Comparison of ENCODE assay signal across 12 cellular contexts in genomic region chr3:149534671-149535394, GRCh38.
A peak's percentile ranks its signal among the peaks of the same experiment; 100 is the strongest.
DNase-seq lines count a peak whose midpoint lies in the region; ATAC-seq and TF ChIP-seq lines count a peak whose summit lies in the region.
"Had no signal": no experiment of that assay in that cellular context is flagged by ENCODE, and none has a peak within 500 bp of the region (broad histone marks: within the 10 kb centered on the region; RNA-seq: fewer than 3 reads in every experiment).

No MANE protein-coding gene starts in this region.

- H3K9me3 ChIP-seq in mucosa of descending colon: no peaks in the 10 kb centered on the region

- H2AFZ ChIP-seq in ACC112 (ENCODE audit: low read length, unreplicated experiment): no peak overlapping the region

- no peaks in the 10 kb centered on the region for H3K27me3 ChIP-seq in ACC112 (ENCODE audit: insufficient read depth, low read length)

- peaks cover 7% of the 10 kb centered on the region for H3K27me3 Mint-ChIP-seq in T-helper 2 cell treated with Interferon-gamma antibody and Interleukin-4, amounts not matched to agents 5 μg/mL and 100 μg/mL, for 36 hours (ENCODE audit: low read depth)

- H3K4me1 ChIP-seq in ACC112 (ENCODE audit: control insufficient read depth, insufficient read depth, low read length, unreplicated experiment) (peaks cover 47% of the 10 kb centered on the region), mucosa of descending colon (ENCODE audit: low read depth) (no peaks in the 10 kb centered on the region)

- H3K79me2 ChIP-seq in ACC112 (ENCODE audit: control insufficient read depth, insufficient read depth, low read length, unreplicated experiment): peaks cover 54% of the 10 kb centered on the region

- DNase-seq in NCI-H2029 treated with DMSO at 0.1 percent for 48 hours (lab: John Stamatoyannopoulos, UW) (peak; percentile 94), caudate nucleus (lab: John Stamatoyannopoulos, UW) (peak in 16 of 61 donors; percentile 4 to 45 (median 19)), mucosa of descending colon (no peak), NK-92 (lab: John Stamatoyannopoulos, UW; ENCODE audit: unreplicated experiment) (no peak)
- no peak for DNase-seq in T-helper 2 cell treated with Interferon-gamma antibody and Interleukin-4, amounts not matched to agents 5 μg/mL and 100 μg/mL, for 36 hours (ENCODE audit: low spot score)
- DNase-seq in activated CD4-positive, alpha-beta T cell treated with anti-CD3 and anti-CD28 coated beads, Interleukin-2, amount 50 U/mL, for 1 hour: no peak
- DNase-seq: kidney, NCI-H524 treated with DMSO at 0.1 percent for 48 hours had no signal

- H3K4me3 ChIP-seq in ACC112 (ENCODE audit: low read depth, low read length) (peak overlapping the region; percentile 48), mucosa of descending colon (no peak overlapping the region)

- intact Hi-C loops in mucosa of descending colon (cut with DNase I, micrococcal nuclease): loop anchor here in 1 of 2 donors (10.0 kb wide), 1 partner anchor 120 kb away; the partner anchor contains the start of gene WWTR1

- H3K36me3 Mint-ChIP-seq in T-helper 2 cell treated with Interferon-gamma antibody and Interleukin-4, amounts not matched to agents 5 μg/mL and 100 μg/mL, for 36 hours (ENCODE audit: low read depth): no peaks in the 10 kb centered on the region

- peak overlapping the region; percentile 58 for H3K27ac ChIP-seq in ACC112 (ENCODE audit: low read depth, low read length)
- H3K27ac ChIP-seq in caudate nucleus (ENCODE audit: low read depth, low read length): peak overlapping the region; percentile 19
- H3K27ac ChIP-seq: C4-2B had no signal

- peaks cover 7% of the 10 kb centered on the region for H3K4me1 Mint-ChIP-seq in T-helper 2 cell treated with Interferon-gamma antibody and Interleukin-4, amounts not matched to agents 5 μg/mL and 100 μg/mL, for 36 hours (ENCODE audit: low read depth)

- TF ChIP-seq CTCF in mucosa of descending colon (IDR thresholded peaks at IDR 0.05): no peak

- H3K9me3 Mint-ChIP-seq in T-helper 2 cell treated with Interferon-gamma antibody and Interleukin-4, amounts not matched to agents 5 μg/mL and 100 μg/mL, for 36 hours: no peaks in the 10 kb centered on the region
- H3K9me3 Mint-ChIP-seq: activated T-helper 2 cell treated with anti-CD3 and anti-CD28 coated beads, Interferon-gamma antibody, Interleukin-2, Interleukin-4, amounts not matched to agents 10 μg/mL and 5 μg/mL and 100 μg/mL, durations not matched to agents 14 hours and 24 hours and 36 hours had no signal

- H3K27ac Mint-ChIP-seq in T-helper 2 cell treated with Interferon-gamma antibody and Interleukin-4, amounts not matched to agents 5 μg/mL and 100 μg/mL, for 36 hours: no peak overlapping the region
- H3K27ac Mint-ChIP-seq: activated T-helper 2 cell treated with anti-CD3 and anti-CD28 coated beads, Interferon-gamma antibody, Interleukin-2, Interleukin-4, amounts not matched to agents 10 μg/mL and 5 μg/mL and 100 μg/mL, durations not matched to agents 14 hours and 24 hours and 36 hours had no signal

- no peak overlapping the region for H3K4me3 Mint-ChIP-seq in T-helper 2 cell treated with Interferon-gamma antibody and Interleukin-4, amounts not matched to agents 5 μg/mL and 100 μg/mL, for 36 hours

- peak; percentile 54 for ATAC-seq in mucosa of descending colon
- ATAC-seq in GM19467 (IDR thresholded peaks at IDR 0.05; ENCODE audit: unreplicated experiment): no peak

- H3K36me3 ChIP-seq in ACC112 (ENCODE audit: insufficient read depth, low read length) (no peaks in the 10 kb centered on the region), mucosa of descending colon (ENCODE audit: low read depth) (no peaks in the 10 kb centered on the region)
